9 cellular contexts compared by ENCODE assay signal in genomic region chr16:85055503-85056210, GRCh38. TPM values are rescaled to one million over a fixed set of nuclear protein-coding genes. Genes with fewer than 3 reads are reported as not detected.
DNase-seq lines count a peak whose midpoint lies in the region; ATAC-seq and TF ChIP-seq lines count a peak whose summit lies in the region.
"Had no signal": no experiment of that assay in that cellular context is flagged by ENCODE, and none has a peak within 500 bp of the region (broad histone marks: within the 10 kb centered on the region; RNA-seq: fewer than 3 reads in every experiment).

No MANE protein-coding gene starts in this region.

- H3K9me3 ChIP-seq in A673 (ENCODE audit: low read depth, low read length, poor library complexity, severe bottlenecking), result no peaks in the 10 kb centered on the region

- peaks cover 2% of the 10 kb centered on the region for H3K4me1 ChIP-seq in A673 (ENCODE audit: insufficient read depth, low read length, poor library complexity, severe bottlenecking)

- no peak for DNase-seq in activated B cell treated with CpG ODN at 0.5 μM for 24 hours
- peak; percentile 64 to 71 for DNase-seq in cardiac fibroblast (ENCODE audit: low read depth in 2 of 2)
- peak; percentile 87 for DNase-seq in medulla oblongata (ENCODE audit: extremely low spot score)
- DNase-seq in stimulated activated CD8-positive, alpha-beta memory T cell treated with anti-CD3 and anti-CD28 coated beads, Interleukin-12 subunit alpha, Interleukin-12 subunit beta, amount 100 ng/mL, for 4 hours (ENCODE audit: low read depth), result peak; percentile 49
- DNase-seq in A673 (ENCODE audit: low spot score), result no peak
- no peak for DNase-seq in GOT3 (lab: John Stamatoyannopoulos, UW)

- ATAC-seq in GM19351 (IDR thresholded peaks at IDR 0.05; ENCODE audit: unreplicated experiment) (peak; percentile 87), HG03520 (IDR thresholded peaks at IDR 0.05; ENCODE audit: unreplicated experiment) (peak; percentile 86), activated B cell treated with CpG ODN at 0.5 μM for 24 hours (ENCODE audit: low read depth) (peak; percentile 89)

- BruUV-seq in A673 (replicated peaks; lab: Mats Ljungman, UMichigan), result no TSS peak

- H3K27me3 Mint-ChIP-seq in activated B cell treated with CpG ODN at 0.5 μM for 24 hours, result peaks cover 8% of the 10 kb centered on the region

- CTCF ChIA-PET in activated B cell treated with CpG ODN at 0.5 μM for 24 hours (lab: Charles Lee) (interaction anchor here (1.0 kb wide), 1 partner anchor 31 kb away, joined by 4 read pairs; no protein-coding TSS in a partner anchor), A673 (lab: Charles Lee) (interaction anchor here (0.5 to 1.0 kb wide), 3 partner anchors 31 to 961 kb away, joined by 3 to 6 read pairs (median 5); no protein-coding TSS in a partner anchor)

- H3K27ac Mint-ChIP-seq in activated B cell treated with CpG ODN at 0.5 μM for 24 hours, result peak overlapping the region; percentile 84

- H3K4me3 Mint-ChIP-seq in activated B cell treated with CpG ODN at 0.5 μM for 24 hours, result peak overlapping the region; percentile 78

- H3K36me3 ChIP-seq in A673 (ENCODE audit: insufficient read depth, low read length, poor library complexity, severe bottlenecking), result no peaks in the 10 kb centered on the region

- H3K27ac ChIP-seq in A673 (ENCODE audit: low read depth, low read length, poor library complexity, severe bottlenecking), result no peak overlapping the region

- no peak for TF ChIP-seq CTCF in activated B cell treated with CpG ODN at 0.5 μM for 24 hours (IDR thresholded peaks at IDR 0.05)
- TF ChIP-seq CTCF in cardiac fibroblast (IDR thresholded peaks at IDR 0.05; ENCODE audit: low read depth, low read length), result no peak
- no peak for TF ChIP-seq CTCF in A673 (conservative IDR thresholded peaks at IDR 0.05; ENCODE audit: low read depth, low read length)

- intact Hi-C loops in activated B cell treated with CpG ODN at 0.5 μM for 24 hours (cut with micrococcal nuclease), result loop anchor here (2.0 kb wide), 2 partner anchors 27 kb away; no protein-coding TSS in a partner anchor
- intact Hi-C loops in A673 (cut with micrococcal nuclease; ENCODE audit: unreplicated experiment), result no loop called here

- H3K9me3 Mint-ChIP-seq in activated B cell treated with CpG ODN at 0.5 μM for 24 hours, result no peaks in the 10 kb centered on the region

- POLR2A ChIA-PET in activated B cell treated with CpG ODN at 0.5 μM for 24 hours (lab: Charles Lee) (interaction anchor here (1.7 to 2.2 kb wide), 2 partner anchors 28 to 44 kb away, joined by 4 to 5 read pairs; partner anchors contain the start of genes KIAA0513 and ZDHHC7), A673 (lab: Charles Lee; ENCODE audit: low non-redundant PET) (no interaction called here)

- H3K27me3 ChIP-seq in A673 (replicated peaks; ENCODE audit: insufficient read depth, low read depth, low read length, poor library complexity), result no peaks in the 10 kb centered on the region

- H3K36me3 Mint-ChIP-seq in activated B cell treated with CpG ODN at 0.5 μM for 24 hours (ENCODE audit: low read depth), result no peaks in the 10 kb centered on the region

- peaks cover 38% of the 10 kb centered on the region for H3K4me1 Mint-ChIP-seq in activated B cell treated with CpG ODN at 0.5 μM for 24 hours

- H3K4me3 ChIP-seq in cardiac fibroblast (replicated peaks in 1 of 2; ENCODE audit: low read depth in 2 of 2, low read length in 2 of 2) (peak overlapping the region; percentile 12 to 36), A673 (ENCODE audit: low read depth, low read length, poor library complexity, severe bottlenecking) (no peak overlapping the region)

RNA-seq across cellular contexts. Expression of gene KIAA0513, which starts 28.1 kb away (rescaled TPM):
- total RNA-seq in activated B cell treated with CpG ODN at 0.5 μM for 24 hours, result 0.62 and 1.1 TPM in 2 replicates
- total RNA-seq in A673 (2021), result 2.8 and 2.9 TPM in 2 replicates

RNA-seq across cellular contexts. Expression of gene ZDHHC7, which starts 44.3 kb away (rescaled TPM):
- total RNA-seq in activated B cell treated with CpG ODN at 0.5 μM for 24 hours, result 24.4 and 26.9 TPM in 2 replicates
- 42.5 and 43.5 TPM in 2 replicates for total RNA-seq in A673 (2021)

RNA-seq across cellular contexts. Expression of gene CIBAR2, which starts 56.6 kb away (rescaled TPM):
- not detected in 2 replicates for total RNA-seq in activated B cell treated with CpG ODN at 0.5 μM for 24 hours
- not detected in 2 replicates for total RNA-seq in A673 (2021)
- total RNA-seq: kidney epithelial cell had no signal

Comparison
In these comparisons a context has a peak if more than half of its experiments do, and no peak if none do; other contexts are left out.
1. DNase-seq: peak in cardiac fibroblast (2 of 2), medulla oblongata (single experiment) and stimulated activated CD8-positive, alpha-beta memory T cell treated with anti-CD3 and anti-CD28 coated beads, Interleukin-12 subunit alpha, Interleukin-12 subunit beta, amount 100 ng/mL, for 4 hours (single experiment); none in activated B cell treated with CpG ODN at 0.5 μM for 24 hours (single experiment), A673 (single experiment) and GOT3 (single experiment).
2. Peak in every context shown above with its lines, with median percentiles within 50 percentile points of each other: ATAC-seq.